Comparison of ENCODE assay signal across 1 cellular context in genomic region chr22:50415426-50415825, GRCh38.
TF ChIP-seq lines count a peak whose summit lies in the region.

No MANE protein-coding gene starts in this region.

TF ChIP-seq in HCT116, 20 proteins besides CTCF, POLR2A, EP300 and RAD21 (continued from another document):
- TF ChIP-seq, protein P1, sequence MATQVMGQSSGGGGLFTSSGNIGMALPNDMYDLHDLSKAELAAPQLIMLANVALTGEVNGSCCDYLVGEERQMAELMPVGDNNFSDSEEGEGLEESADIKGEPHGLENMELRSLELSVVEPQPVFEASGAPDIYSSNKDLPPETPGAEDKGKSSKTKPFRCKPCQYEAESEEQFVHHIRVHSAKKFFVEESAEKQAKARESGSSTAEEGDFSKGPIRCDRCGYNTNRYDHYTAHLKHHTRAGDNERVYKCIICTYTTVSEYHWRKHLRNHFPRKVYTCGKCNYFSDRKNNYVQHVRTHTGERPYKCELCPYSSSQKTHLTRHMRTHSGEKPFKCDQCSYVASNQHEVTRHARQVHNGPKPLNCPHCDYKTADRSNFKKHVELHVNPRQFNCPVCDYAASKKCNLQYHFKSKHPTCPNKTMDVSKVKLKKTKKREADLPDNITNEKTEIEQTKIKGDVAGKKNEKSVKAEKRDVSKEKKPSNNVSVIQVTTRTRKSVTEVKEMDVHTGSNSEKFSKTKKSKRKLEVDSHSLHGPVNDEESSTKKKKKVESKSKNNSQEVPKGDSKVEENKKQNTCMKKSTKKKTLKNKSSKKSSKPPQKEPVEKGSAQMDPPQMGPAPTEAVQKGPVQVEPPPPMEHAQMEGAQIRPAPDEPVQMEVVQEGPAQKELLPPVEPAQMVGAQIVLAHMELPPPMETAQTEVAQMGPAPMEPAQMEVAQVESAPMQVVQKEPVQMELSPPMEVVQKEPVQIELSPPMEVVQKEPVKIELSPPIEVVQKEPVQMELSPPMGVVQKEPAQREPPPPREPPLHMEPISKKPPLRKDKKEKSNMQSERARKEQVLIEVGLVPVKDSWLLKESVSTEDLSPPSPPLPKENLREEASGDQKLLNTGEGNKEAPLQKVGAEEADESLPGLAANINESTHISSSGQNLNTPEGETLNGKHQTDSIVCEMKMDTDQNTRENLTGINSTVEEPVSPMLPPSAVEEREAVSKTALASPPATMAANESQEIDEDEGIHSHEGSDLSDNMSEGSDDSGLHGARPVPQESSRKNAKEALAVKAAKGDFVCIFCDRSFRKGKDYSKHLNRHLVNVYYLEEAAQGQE (IDR thresholded peaks at IDR 0.05; ENCODE audit: low read depth), result no peak
- TF ChIP-seq SP1 (IDR thresholded peaks at IDR 0.05; ENCODE audit: low read depth) (no peak), POLR2AphosphoS5 (IDR thresholded peaks at IDR 0.05; ENCODE audit: low read depth, low read length) (no peak), FOSL1 (IDR thresholded peaks at IDR 0.05; ENCODE audit: low read depth) (no peak), SIN3A (IDR thresholded peaks at IDR 0.05; ENCODE audit: low read depth) (no peak), EZH2 (IDR thresholded peaks at IDR 0.05) (no peak), CBX3 (IDR thresholded peaks at IDR 0.05; ENCODE audit: low read depth) (no peak), EGR1 (IDR thresholded peaks at IDR 0.05; ENCODE audit: low read depth) (no peak)
